Comparison of ENCODE assay signal across 1 cellular context in genomic region chr11:77287136-77287535, GRCh38.
TF ChIP-seq lines count a peak whose summit lies in the region.

No MANE protein-coding gene starts in this region.

TF ChIP-seq in GM23338, 12 proteins besides CTCF, POLR2A, EP300 and RAD21 (continued from another document):
- TF ChIP-seq ZNF462 (CRISPR knock-in tag; IDR thresholded peaks at IDR 0.05) (no peak), NANOG (IDR thresholded peaks at IDR 0.05; ENCODE audit: borderline replicate concordance) (no peak), POLR2AphosphoS5 (IDR thresholded peaks at IDR 0.05; ENCODE audit: low read depth) (no peak), CREB1 (CRISPR knock-in tag; IDR thresholded peaks at IDR 0.05; ENCODE audit: low read depth) (no peak), ETS1 (IDR thresholded peaks at IDR 0.05) (no peak), ZNF114 (CRISPR knock-in tag; IDR thresholded peaks at IDR 0.05) (no peak), STAT1 (IDR thresholded peaks at IDR 0.05; ENCODE audit: unreplicated experiment) (no peak), JUNB (IDR thresholded peaks at IDR 0.05; ENCODE audit: unreplicated experiment) (no peak), EZH2phosphoT487 (IDR thresholded peaks at IDR 0.05; ENCODE audit: unreplicated experiment) (no peak), REST (IDR thresholded peaks at IDR 0.05; ENCODE audit: unreplicated experiment) (no peak)
TF ChIP-seq in GM23338: peak in this region for 0.
